Comparison of ENCODE assay signal across 8 cellular contexts in genomic region chr1:204150702-204151561, GRCh38. TPM values are rescaled to one million over a fixed set of nuclear protein-coding genes. Genes with fewer than 3 reads are reported as not detected.
A peak's percentile ranks its signal among the peaks of the same experiment; 100 is the strongest.
DNase-seq lines count a peak whose midpoint lies in the region; ATAC-seq, FAIRE-seq and TF ChIP-seq lines count a peak whose summit lies in the region.

No MANE protein-coding gene starts in this region.

- DNase-seq in DMS79 treated with DMSO at 0.1 percent for 48 hours (lab: John Stamatoyannopoulos, UW) (peak; percentile 14), DMS79 (lab: John Stamatoyannopoulos, UW) (no peak), ascending aorta (ENCODE audit: low spot score in 2 of 2) (no peak), keratinocyte (ENCODE audit: low read depth, low spot score) (no peak), T1000 (lab: John Stamatoyannopoulos, UW) (no peak), NCI-H345 treated with DMSO at 0.1 percent for 48 hours (lab: John Stamatoyannopoulos, UW; ENCODE audit: unreplicated experiment) (no peak)
- no peak for DNase-seq in stimulated activated naive CD8-positive, alpha-beta T cell treated with anti-CD3 and anti-CD28 coated beads, Interleukin-15, amount 100 ng/mL, for 72 hours

- H3K9ac ChIP-seq in keratinocyte (ENCODE audit: control insufficient read depth, extremely low read depth, insufficient read depth, low read length), result peak overlapping the region; percentile 73

- H3K9me3 Mint-ChIP-seq in stimulated activated naive CD8-positive, alpha-beta T cell treated with anti-CD3 and anti-CD28 coated beads, Interleukin-15, amount 100 ng/mL, for 72 hours, result no peaks in the 10 kb centered on the region

- peaks cover 0 to 8% of the 10 kb centered on the region in 2 donors for H3K4me1 ChIP-seq in ascending aorta
- H3K4me1 ChIP-seq in keratinocyte (ENCODE audit: control insufficient read depth, extremely low read depth, insufficient read depth, low read length), result peaks cover 32% of the 10 kb centered on the region

- H3K4me3 ChIP-seq in ascending aorta (peak overlapping the region; percentile 89 to 90), keratinocyte (ENCODE audit: control insufficient read depth in 2 of 3, extremely low read depth in 1 of 3, insufficient read depth in 2 of 3, low read depth in 1 of 3, low read length in 3 of 3) (peak overlapping the region; percentile 54 to 69 (median 62))

- H3K4me2 ChIP-seq in keratinocyte (ENCODE audit: control insufficient read depth, extremely low read depth, insufficient read depth, low read depth, low read length), result peak overlapping the region; percentile 81

- H3K27ac ChIP-seq in ascending aorta (peak overlapping the region; percentile 88 to 94), keratinocyte (ENCODE audit: control insufficient read depth, insufficient read depth, low read length) (no peak overlapping the region)

- H2AFZ ChIP-seq in keratinocyte (ENCODE audit: control insufficient read depth, low read length), result peak overlapping the region; percentile 73

- H3K36me3 ChIP-seq in ascending aorta, result peaks cover 0 to 7% of the 10 kb centered on the region in 2 donors
- no peaks in the 10 kb centered on the region for H3K36me3 ChIP-seq in keratinocyte (ENCODE audit: control insufficient read depth in 2 of 2, extremely low read depth in 1 of 2, insufficient read depth in 2 of 2, low read length in 2 of 2)

- H3K79me2 ChIP-seq in keratinocyte (ENCODE audit: control insufficient read depth, insufficient read depth, low read length), result no peaks in the 10 kb centered on the region

- dilution Hi-C loops in keratinocyte (cut with MboI; ENCODE audit: extremely low pct_ligation_motif_present, low sequenced_read_pairs), result no loop called here

- FAIRE-seq in keratinocyte (lab: Jason Lieb, UNC), result no peak

- peaks cover 10% of the 10 kb centered on the region for H3K27me3 Mint-ChIP-seq in stimulated activated naive CD8-positive, alpha-beta T cell treated with anti-CD3 and anti-CD28 coated beads, Interleukin-15, amount 100 ng/mL, for 72 hours

- H3K9me3 ChIP-seq in ascending aorta (no peaks in the 10 kb centered on the region), keratinocyte (ENCODE audit: control insufficient read depth, low read depth, low read length) (no peaks in the 10 kb centered on the region)

- peak; percentile 31 for ATAC-seq in stimulated activated naive CD8-positive, alpha-beta T cell treated with anti-CD3 and anti-CD28 coated beads, Interleukin-15, amount 100 ng/mL, for 72 hours
- no peak for ATAC-seq in GM19324 (IDR thresholded peaks at IDR 0.05; ENCODE audit: low FRiP score, unreplicated experiment)

- intact Hi-C loops in ascending aorta (cut with DNase I), result loop anchor here (2.0 to 5.0 kb wide), 3 partner anchors 22 to 356 kb away; no protein-coding TSS in a partner anchor

- H3K4me1 Mint-ChIP-seq in stimulated activated naive CD8-positive, alpha-beta T cell treated with anti-CD3 and anti-CD28 coated beads, Interleukin-15, amount 100 ng/mL, for 72 hours, result peaks cover 5% of the 10 kb centered on the region

- no peaks in the 10 kb centered on the region for H3K9me1 ChIP-seq in keratinocyte (ENCODE audit: control insufficient read depth, extremely low read depth, insufficient read depth, low read length)

- H4K20me1 ChIP-seq in keratinocyte (ENCODE audit: control insufficient read depth, extremely low read depth, insufficient read depth, low read length), result no peaks in the 10 kb centered on the region

- H3K27me3 ChIP-seq in ascending aorta (no peaks in the 10 kb centered on the region), keratinocyte (ENCODE audit: control insufficient read depth, extremely low read depth, insufficient read depth, low read length) (no peaks in the 10 kb centered on the region)

- peak overlapping the region; percentile 56 to 81 for H3K4me3 Mint-ChIP-seq in stimulated activated naive CD8-positive, alpha-beta T cell treated with anti-CD3 and anti-CD28 coated beads, Interleukin-15, amount 100 ng/mL, for 72 hours

- no peak overlapping the region for H3K27ac Mint-ChIP-seq in stimulated activated naive CD8-positive, alpha-beta T cell treated with anti-CD3 and anti-CD28 coated beads, Interleukin-15, amount 100 ng/mL, for 72 hours

- no peak for TF ChIP-seq CTCF in ascending aorta (IDR thresholded peaks at IDR 0.05)
- no peak for TF ChIP-seq CTCF in keratinocyte (optimal IDR thresholded peaks at IDR 0.05 in 1 of 3, IDR thresholded peaks at IDR 0.05 in 1 of 3, conservative IDR thresholded peaks at IDR 0.05 in 1 of 3; ENCODE audit: extremely low read depth in 1 of 3, insufficient read depth in 2 of 3, low read length in 3 of 3)

RNA-seq across cellular contexts. Expression of gene ETNK2, which starts 0.9 kb away (rescaled TPM):
- total RNA-seq in ascending aorta, result 22.0 TPM
- polyA plus RNA-seq in keratinocyte, result 18.4 to 26.4 TPM (median 20.6 TPM) in 3 replicates
- 7.3 TPM for polyA plus RNA-seq in keratinocyte (2011; ENCODE audit: low read depth)
- polyA plus RNA-seq in keratinocyte (2011; cell fraction: cytosol; rRNA removed), result 19.2 and 20.8 TPM in 2 replicates
- 10.1 and 10.9 TPM in 2 replicates for polyA plus RNA-seq in keratinocyte (2011; cell fraction: nucleus; rRNA removed)
- 16.4 and 26.8 TPM in 2 replicates for polyA plus RNA-seq in keratinocyte (2012; ENCODE audit: low replicate concordance)
- 27.4 to 45.1 TPM (median 31.4 TPM) in 3 replicates for polyA minus RNA-seq in keratinocyte
- polyA minus RNA-seq in keratinocyte (2011; cell fraction: cytosol; rRNA and poly(A)+ RNA removed), result 19.0 TPM
- 5.3 and 7.0 TPM in 2 replicates for polyA minus RNA-seq in keratinocyte (2011; cell fraction: nucleus; rRNA and poly(A)+ RNA removed)

RNA-seq across cellular contexts. Expression of gene REN, which starts 15.2 kb away (rescaled TPM):
- not detected for total RNA-seq in ascending aorta
- 0.05 TPM in 1 of 3 replicates, not detected in the others for polyA plus RNA-seq in keratinocyte
- not detected for polyA plus RNA-seq in keratinocyte (2011; ENCODE audit: low read depth)
- polyA plus RNA-seq in keratinocyte (2011; cell fraction: cytosol; rRNA removed), result not detected in 2 replicates
- not detected in 2 replicates for polyA plus RNA-seq in keratinocyte (2011; cell fraction: nucleus; rRNA removed)
- 0.10 and 0.23 TPM in 2 replicates for polyA plus RNA-seq in keratinocyte (2012; ENCODE audit: low replicate concordance)
- polyA minus RNA-seq in keratinocyte, result not detected in 3 replicates
- polyA minus RNA-seq in keratinocyte (2011; cell fraction: cytosol; rRNA and poly(A)+ RNA removed), result not detected
- polyA minus RNA-seq in keratinocyte (2011; cell fraction: nucleus; rRNA and poly(A)+ RNA removed), result not detected in 2 replicates

RNA-seq across cellular contexts. Expression of gene KISS1, which starts 45.4 kb away (rescaled TPM):
- not detected for total RNA-seq in ascending aorta
- polyA plus RNA-seq in keratinocyte, result not detected in 3 replicates
- not detected for polyA plus RNA-seq in keratinocyte (2011; ENCODE audit: low read depth)
- not detected in 2 replicates for polyA plus RNA-seq in keratinocyte (2011; cell fraction: cytosol; rRNA removed)
- not detected in 2 replicates for polyA plus RNA-seq in keratinocyte (2011; cell fraction: nucleus; rRNA removed)
- not detected in 2 replicates for polyA plus RNA-seq in keratinocyte (2012; ENCODE audit: low replicate concordance)
- polyA minus RNA-seq in keratinocyte, result not detected in 3 replicates
- polyA minus RNA-seq in keratinocyte (2011; cell fraction: cytosol; rRNA and poly(A)+ RNA removed), result not detected
- polyA minus RNA-seq in keratinocyte (2011; cell fraction: nucleus; rRNA and poly(A)+ RNA removed), result not detected in 2 replicates
